1 cellular context compared by ENCODE assay signal in the genomic region with DNA sequence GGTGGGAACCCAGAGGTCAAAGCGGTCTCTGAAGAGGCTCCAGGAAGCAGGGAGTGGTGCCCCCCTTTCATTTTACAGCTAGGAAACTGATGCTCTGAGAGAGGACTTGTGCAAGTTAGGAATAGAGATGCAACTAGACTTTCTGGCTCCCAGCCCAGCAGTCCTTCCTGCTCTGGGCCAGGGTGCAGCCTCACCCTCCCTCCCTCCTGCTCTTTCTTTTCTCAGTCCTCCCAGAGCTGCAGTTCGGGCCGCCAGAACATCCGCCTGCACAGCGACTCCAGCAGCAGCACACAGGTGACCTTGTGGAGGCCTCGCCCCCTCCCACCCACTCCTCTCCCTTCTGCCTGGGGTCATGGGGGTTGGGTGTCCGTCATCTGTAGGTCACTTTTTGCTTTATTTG.
TF ChIP-seq lines count a peak whose summit lies in the region.

No MANE protein-coding gene starts in this region.

TF ChIP-seq in HCT116, 20 proteins besides CTCF, POLR2A, EP300 and RAD21 (continued from another document):
- TF ChIP-seq SIN3A (IDR thresholded peaks at IDR 0.05; ENCODE audit: low read depth) (no peak), YY1 (IDR thresholded peaks at IDR 0.05; ENCODE audit: extremely low read depth, insufficient replicate concordance, low read depth, low read length) (no peak)
